Comparison of ENCODE assay signal across 1 cellular context in the genomic region with DNA sequence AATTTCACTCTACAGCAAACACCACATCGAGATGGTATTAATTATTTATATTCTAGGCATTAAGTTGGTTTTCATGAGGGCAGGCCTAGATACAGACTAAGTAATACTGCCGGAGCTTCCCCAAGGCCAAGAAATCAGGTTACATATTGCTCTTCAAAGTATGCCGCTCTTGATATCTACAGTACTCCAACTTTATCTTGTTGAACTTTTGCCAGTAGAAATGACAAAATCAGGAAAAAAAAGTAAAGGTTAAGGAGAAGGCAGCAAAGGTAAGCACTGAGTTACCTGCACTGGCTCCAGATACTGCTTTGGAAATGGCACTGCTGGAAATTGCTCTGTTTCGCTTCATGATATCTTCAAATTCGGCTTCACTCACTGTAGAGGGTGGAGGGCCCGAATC.
TF ChIP-seq lines count a peak whose summit lies in the region.

No MANE protein-coding gene starts in this region.

TF ChIP-seq in GM12878, 131 proteins besides CTCF, POLR2A, EP300 and RAD21:
- TF ChIP-seq GABPA (IDR thresholded peaks at IDR 0.05; ENCODE audit: low read depth): no peak
- TF ChIP-seq SUPT20H (IDR thresholded peaks at IDR 0.05; ENCODE audit: borderline replicate concordance, control insufficient read depth, low read depth, low read length): no peak
- TF ChIP-seq TAF1 (IDR thresholded peaks at IDR 0.05; ENCODE audit: borderline replicate concordance, low read depth, low read length): no peak
- no peak for TF ChIP-seq RELA (IDR thresholded peaks at IDR 0.05; ENCODE audit: borderline replicate concordance, partially characterized antibody)
- TF ChIP-seq, protein P1, sequence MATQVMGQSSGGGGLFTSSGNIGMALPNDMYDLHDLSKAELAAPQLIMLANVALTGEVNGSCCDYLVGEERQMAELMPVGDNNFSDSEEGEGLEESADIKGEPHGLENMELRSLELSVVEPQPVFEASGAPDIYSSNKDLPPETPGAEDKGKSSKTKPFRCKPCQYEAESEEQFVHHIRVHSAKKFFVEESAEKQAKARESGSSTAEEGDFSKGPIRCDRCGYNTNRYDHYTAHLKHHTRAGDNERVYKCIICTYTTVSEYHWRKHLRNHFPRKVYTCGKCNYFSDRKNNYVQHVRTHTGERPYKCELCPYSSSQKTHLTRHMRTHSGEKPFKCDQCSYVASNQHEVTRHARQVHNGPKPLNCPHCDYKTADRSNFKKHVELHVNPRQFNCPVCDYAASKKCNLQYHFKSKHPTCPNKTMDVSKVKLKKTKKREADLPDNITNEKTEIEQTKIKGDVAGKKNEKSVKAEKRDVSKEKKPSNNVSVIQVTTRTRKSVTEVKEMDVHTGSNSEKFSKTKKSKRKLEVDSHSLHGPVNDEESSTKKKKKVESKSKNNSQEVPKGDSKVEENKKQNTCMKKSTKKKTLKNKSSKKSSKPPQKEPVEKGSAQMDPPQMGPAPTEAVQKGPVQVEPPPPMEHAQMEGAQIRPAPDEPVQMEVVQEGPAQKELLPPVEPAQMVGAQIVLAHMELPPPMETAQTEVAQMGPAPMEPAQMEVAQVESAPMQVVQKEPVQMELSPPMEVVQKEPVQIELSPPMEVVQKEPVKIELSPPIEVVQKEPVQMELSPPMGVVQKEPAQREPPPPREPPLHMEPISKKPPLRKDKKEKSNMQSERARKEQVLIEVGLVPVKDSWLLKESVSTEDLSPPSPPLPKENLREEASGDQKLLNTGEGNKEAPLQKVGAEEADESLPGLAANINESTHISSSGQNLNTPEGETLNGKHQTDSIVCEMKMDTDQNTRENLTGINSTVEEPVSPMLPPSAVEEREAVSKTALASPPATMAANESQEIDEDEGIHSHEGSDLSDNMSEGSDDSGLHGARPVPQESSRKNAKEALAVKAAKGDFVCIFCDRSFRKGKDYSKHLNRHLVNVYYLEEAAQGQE (IDR thresholded peaks at IDR 0.05; ENCODE audit: low read depth, low read length): no peak
- no peak for TF ChIP-seq SMARCA5 (IDR thresholded peaks at IDR 0.05)
- TF ChIP-seq RAD51 (IDR thresholded peaks at IDR 0.05): no peak
- no peak for TF ChIP-seq LARP7 (IDR thresholded peaks at IDR 0.05)
- TF ChIP-seq, protein P2, sequence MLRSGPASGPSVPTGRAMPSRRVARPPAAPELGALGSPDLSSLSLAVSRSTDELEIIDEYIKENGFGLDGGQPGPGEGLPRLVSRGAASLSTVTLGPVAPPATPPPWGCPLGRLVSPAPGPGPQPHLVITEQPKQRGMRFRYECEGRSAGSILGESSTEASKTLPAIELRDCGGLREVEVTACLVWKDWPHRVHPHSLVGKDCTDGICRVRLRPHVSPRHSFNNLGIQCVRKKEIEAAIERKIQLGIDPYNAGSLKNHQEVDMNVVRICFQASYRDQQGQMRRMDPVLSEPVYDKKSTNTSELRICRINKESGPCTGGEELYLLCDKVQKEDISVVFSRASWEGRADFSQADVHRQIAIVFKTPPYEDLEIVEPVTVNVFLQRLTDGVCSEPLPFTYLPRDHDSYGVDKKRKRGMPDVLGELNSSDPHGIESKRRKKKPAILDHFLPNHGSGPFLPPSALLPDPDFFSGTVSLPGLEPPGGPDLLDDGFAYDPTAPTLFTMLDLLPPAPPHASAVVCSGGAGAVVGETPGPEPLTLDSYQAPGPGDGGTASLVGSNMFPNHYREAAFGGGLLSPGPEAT (IDR thresholded peaks at IDR 0.05; ENCODE audit: low read depth): no peak
- TF ChIP-seq PAX5 (IDR thresholded peaks at IDR 0.05; ENCODE audit: borderline replicate concordance, low read depth, low read length): no peak
- TF ChIP-seq, protein P3, sequence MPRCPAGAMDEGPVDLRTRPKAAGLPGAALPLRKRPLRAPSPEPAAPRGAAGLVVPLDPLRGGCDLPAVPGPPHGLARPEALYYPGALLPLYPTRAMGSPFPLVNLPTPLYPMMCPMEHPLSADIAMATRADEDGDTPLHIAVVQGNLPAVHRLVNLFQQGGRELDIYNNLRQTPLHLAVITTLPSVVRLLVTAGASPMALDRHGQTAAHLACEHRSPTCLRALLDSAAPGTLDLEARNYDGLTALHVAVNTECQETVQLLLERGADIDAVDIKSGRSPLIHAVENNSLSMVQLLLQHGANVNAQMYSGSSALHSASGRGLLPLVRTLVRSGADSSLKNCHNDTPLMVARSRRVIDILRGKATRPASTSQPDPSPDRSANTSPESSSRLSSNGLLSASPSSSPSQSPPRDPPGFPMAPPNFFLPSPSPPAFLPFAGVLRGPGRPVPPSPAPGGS (IDR thresholded peaks at IDR 0.05; ENCODE audit: borderline replicate concordance, insufficient read depth, low read depth, low read length, poor library complexity, severe bottlenecking): no peak
- no peak for TF ChIP-seq SREBF2 (IDR thresholded peaks at IDR 0.05; ENCODE audit: low read length)
